Comparison of ENCODE assay signal across 10 cellular contexts in genomic region chr12:6929806-6930452, GRCh38. TPM values are rescaled to one million over a fixed set of nuclear protein-coding genes. Genes with fewer than 3 reads are reported as not detected.
DNase-seq lines count a peak whose midpoint lies in the region; ATAC-seq and TF ChIP-seq lines count a peak whose summit lies in the region.
"Had no signal": no experiment of that assay in that cellular context is flagged by ENCODE, and none has a peak within 500 bp of the region (broad histone marks: within the 10 kb centered on the region; RNA-seq: fewer than 3 reads in every experiment).

No MANE protein-coding gene starts in this region.

- peak overlapping the region; percentile 56 for H3K27ac Mint-ChIP-seq in activated B cell treated with CpG ODN at 0.5 μM for 24 hours

- no peak overlapping the region for H2AFZ ChIP-seq in GM23248

- peak overlapping the region; percentile 86 for H3K4me3 Mint-ChIP-seq in activated B cell treated with CpG ODN at 0.5 μM for 24 hours

- peaks cover 78% of the 10 kb centered on the region for H3K79me2 ChIP-seq in GM23248 (ENCODE audit: insufficient read depth)

- in situ Hi-C loops in GM23248 (cut with MboI), result no loop called here

- CTCF ChIA-PET in activated B cell treated with CpG ODN at 0.5 μM for 24 hours (lab: Charles Lee), result interaction anchor here (1.5 to 1.6 kb wide), 2 partner anchors 8 to 35 kb away, joined by 4 to 9 read pairs; no protein-coding TSS in a partner anchor

- H3K4me3 ChIP-seq in GM23248, result peak overlapping the region; percentile 99
- H3K4me3 ChIP-seq in foreskin fibroblast (ENCODE audit: low read depth in 1 of 2, low read length in 2 of 2), result peak overlapping the region; percentile 80 to 96
- peak overlapping the region; percentile 85 for H3K4me3 ChIP-seq in skeletal muscle cell (ENCODE audit: low read depth, low read length)

- H3K27me3 Mint-ChIP-seq in activated B cell treated with CpG ODN at 0.5 μM for 24 hours, result no peaks in the 10 kb centered on the region

- intact Hi-C loops in activated B cell treated with CpG ODN at 0.5 μM for 24 hours (cut with micrococcal nuclease), result loop anchor here (1.0 to 10.0 kb wide), 2 partner anchors 7 to 705 kb away; no protein-coding TSS in a partner anchor

- peaks cover 19% of the 10 kb centered on the region for H3K36me3 Mint-ChIP-seq in activated B cell treated with CpG ODN at 0.5 μM for 24 hours (ENCODE audit: low read depth)

- 80 to 86% methylated on average over 3 of the region's 3 CpGs for WGBS in GM23248 (ENCODE audit: low coverage in 1 of 2, low lambda C conversion rate in 2 of 2, missing lambda C conversion rate in 2 of 2), 2 experiments

- no peaks in the 10 kb centered on the region for H3K27me3 ChIP-seq in GM23248 (replicated peaks; ENCODE audit: insufficient read depth)

- no peaks in the 10 kb centered on the region for H3K9me3 ChIP-seq in GM23248 (ENCODE audit: low read depth)

- H3K27ac ChIP-seq in GM23248, result no peak overlapping the region

- peaks cover 11% of the 10 kb centered on the region; the same call in 1 of the 2 replicates for H3K36me3 ChIP-seq in GM23248 (ENCODE audit: low read depth)

- H4K20me1 ChIP-seq in GM23248 (ENCODE audit: insufficient read depth), result peaks cover 14% of the 10 kb centered on the region; the same call in 1 of the 2 replicates

- peak overlapping the region; percentile 95 for H3K4me2 ChIP-seq in GM23248 (ENCODE audit: unreplicated experiment)

- TF ChIP-seq CTCF in activated B cell treated with CpG ODN at 0.5 μM for 24 hours (IDR thresholded peaks at IDR 0.05) (no peak), foreskin fibroblast (IDR thresholded peaks at IDR 0.05; ENCODE audit: low read depth, low read length) (no peak)

- peaks cover 45% of the 10 kb centered on the region for H3K4me1 ChIP-seq in GM23248 (ENCODE audit: insufficient read depth)

- no peak for ATAC-seq in activated B cell treated with CpG ODN at 0.5 μM for 24 hours (ENCODE audit: low read depth)

- H3K9me3 Mint-ChIP-seq in activated B cell treated with CpG ODN at 0.5 μM for 24 hours, result no peaks in the 10 kb centered on the region

- no peaks in the 10 kb centered on the region for H3K9me2 ChIP-seq in GM23248 (ENCODE audit: insufficient read depth)

- H3K4me1 Mint-ChIP-seq in activated B cell treated with CpG ODN at 0.5 μM for 24 hours, result peaks cover 30% of the 10 kb centered on the region

- DNase-seq in GM23248, result no peak
- DNase-seq in activated B cell treated with CpG ODN at 0.5 μM for 24 hours, result no peak
- DNase-seq in foreskin fibroblast, result no peak
- DNase-seq in skeletal muscle cell (ENCODE audit: low read depth), result no peak
- DNase-seq in mesenteric fat pad (ENCODE audit: low spot score), result no peak
- no peak for DNase-seq in stimulated activated CD4-positive, alpha-beta T cell treated with anti-CD3 and anti-CD28 coated beads, Interleukin-2, amount 100 ng/mL, for 24 hours
- no peak for DNase-seq in NOMO-1 treated with dmso at 0.1 percent for 144 hours (lab: John Stamatoyannopoulos, UW; ENCODE audit: unreplicated experiment)
- no peak for DNase-seq in UCSD-AML1 (lab: John Stamatoyannopoulos, UW; ENCODE audit: unreplicated experiment)

- peak overlapping the region; percentile 96 for H3K9ac ChIP-seq in GM23248

- POLR2A ChIA-PET in activated B cell treated with CpG ODN at 0.5 μM for 24 hours (lab: Charles Lee), result interaction anchor here (1.5 to 7.3 kb wide), 4 partner anchors 14 to 241 kb away, joined by 3 to 89 read pairs (median 5); partner anchors contain the start of genes C12orf57, RNU7-1 and ZNF384

- H3F3A ChIP-seq in GM23248 (ENCODE audit: insufficient read depth), result peaks cover 58% of the 10 kb centered on the region

RNA-seq across cellular contexts. Expression of gene ATN1, which starts 2.2 kb away (rescaled TPM):
- total RNA-seq in GM23248 (2014; rRNA removed; shearing (Covaris generic)), result 6.5 and 8.7 TPM in 2 replicates
- polyA plus RNA-seq in GM23248 (2016; fragmentation: Nextera tagmentation; extraction: Ambion mirVana), result 13.3 and 14.7 TPM in 2 replicates
- 42.8 and 50.9 TPM in 2 replicates for total RNA-seq in activated B cell treated with CpG ODN at 0.5 μM for 24 hours
- 148 TPM for total RNA-seq in mesenteric fat pad

RNA-seq across cellular contexts. Expression of gene RNU7-1, which starts 13.7 kb away (rescaled TPM):
- total RNA-seq in GM23248 (2014; rRNA removed; shearing (Covaris generic)), result not detected in 2 replicates
- not detected in 2 replicates for polyA plus RNA-seq in GM23248 (2016; fragmentation: Nextera tagmentation; extraction: Ambion mirVana)
- total RNA-seq in activated B cell treated with CpG ODN at 0.5 μM for 24 hours, result not detected in 2 replicates
- total RNA-seq in mesenteric fat pad, result not detected
- total RNA-seq: LHCN-M2, pulmonary artery endothelial cell had no signal

RNA-seq across cellular contexts. Expression of gene C12orf57, which starts 13.9 kb away (rescaled TPM):
- 261 and 264 TPM in 2 replicates for total RNA-seq in GM23248 (2014; rRNA removed; shearing (Covaris generic))
- 247 and 257 TPM in 2 replicates for polyA plus RNA-seq in GM23248 (2016; fragmentation: Nextera tagmentation; extraction: Ambion mirVana)
- total RNA-seq in activated B cell treated with CpG ODN at 0.5 μM for 24 hours, result 54.8 and 63.4 TPM in 2 replicates
- total RNA-seq in mesenteric fat pad, result 125 TPM

RNA-seq across cellular contexts. Expression of gene ENO2, which starts 15.5 kb away (rescaled TPM):
- 10.1 and 16.3 TPM in 2 replicates for total RNA-seq in GM23248 (2014; rRNA removed; shearing (Covaris generic))
- 32.8 and 34.2 TPM in 2 replicates for polyA plus RNA-seq in GM23248 (2016; fragmentation: Nextera tagmentation; extraction: Ambion mirVana)
- total RNA-seq in activated B cell treated with CpG ODN at 0.5 μM for 24 hours (20.9 and 31.0 TPM in 2 replicates), mesenteric fat pad (5.3 TPM)

RNA-seq across cellular contexts. Expression of gene PTPN6, which starts 21.2 kb away (rescaled TPM):
- not detected in 2 replicates for total RNA-seq in GM23248 (2014; rRNA removed; shearing (Covaris generic))
- polyA plus RNA-seq in GM23248 (2016; fragmentation: Nextera tagmentation; extraction: Ambion mirVana), result 0.21 and 0.35 TPM in 2 replicates
- 371 and 393 TPM in 2 replicates for total RNA-seq in activated B cell treated with CpG ODN at 0.5 μM for 24 hours
- 47.2 TPM for total RNA-seq in mesenteric fat pad
- total RNA-seq: LHCN-M2 had no signal
